Comparison of ENCODE assay signal across 7 cellular contexts in the genomic region with DNA sequence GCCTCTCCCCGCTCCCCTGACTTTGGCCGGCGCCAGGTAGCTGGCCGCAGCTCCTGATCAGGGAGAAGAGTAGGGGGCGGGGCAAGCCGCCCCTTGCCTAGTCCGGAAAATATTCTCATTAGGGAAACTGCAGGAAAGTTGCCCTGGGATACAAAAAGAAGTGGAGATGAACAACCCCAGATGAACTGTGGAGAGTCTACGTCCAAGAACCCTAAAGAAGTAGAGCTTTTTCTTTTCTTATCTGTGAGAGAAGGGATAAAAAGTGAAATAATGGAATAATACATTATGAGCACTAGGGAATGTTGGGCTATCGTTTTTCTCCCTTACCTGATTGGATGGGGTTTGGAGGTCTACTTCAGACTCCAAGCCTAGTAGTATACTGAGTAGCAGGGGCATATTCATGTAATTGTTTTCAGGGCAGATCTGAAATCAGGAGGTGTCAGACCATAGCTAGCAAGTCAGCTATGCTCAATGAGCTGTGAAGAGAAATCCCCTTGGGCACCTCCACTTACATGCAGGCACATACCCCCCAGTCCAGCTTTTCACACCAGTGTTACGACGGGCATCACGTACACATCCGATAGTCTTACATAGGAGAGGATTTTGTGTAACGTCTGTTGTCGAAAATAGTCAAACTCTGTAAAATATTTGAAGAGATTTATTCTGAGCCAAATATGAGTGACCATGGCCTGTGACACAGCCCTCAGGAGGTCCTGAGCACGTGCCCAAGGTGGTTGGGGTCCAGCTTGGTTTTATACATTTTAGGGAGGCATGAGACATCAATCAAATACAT. TPM values are rescaled to one million over a fixed set of nuclear protein-coding genes. Genes with fewer than 3 reads are reported as not detected.
DNase-seq lines count a peak whose midpoint lies in the region; ATAC-seq and TF ChIP-seq lines count a peak whose summit lies in the region.

No MANE protein-coding gene starts in this region.

- H3K9me3 ChIP-seq in HAP-1 (no peaks in the 10 kb centered on the region), Panc1 (ENCODE audit: control insufficient read depth, insufficient read depth, low read depth, low read length) (no peaks in the 10 kb centered on the region)

- H3K36me3 ChIP-seq in HAP-1 (replicated peaks), result no peaks in the 10 kb centered on the region
- H3K36me3 ChIP-seq in Panc1 (ENCODE audit: control insufficient read depth, insufficient read depth, low read length), result peaks cover 5% of the 10 kb centered on the region; the same call in 1 of the 2 replicates

- intact Hi-C loops in Panc1 (cut with micrococcal nuclease; ENCODE audit: unreplicated experiment), result loop anchor here (10.0 kb wide), 1 partner anchor 711 kb away; no protein-coding TSS in a partner anchor

- TF ChIP-seq CTCF in GM13977 (IDR thresholded peaks at IDR 0.05; ENCODE audit: extremely low read depth, insufficient read depth, missing control alignments) (no peak), Panc1 (IDR thresholded peaks at IDR 0.05) (no peak), fibroblast of villous mesenchyme (IDR thresholded peaks at IDR 0.05; ENCODE audit: insufficient read depth, low read depth, low read length) (no peak), retinal pigment epithelial cell (conservative IDR thresholded peaks at IDR 0.05; ENCODE audit: low read depth, low read length) (no peak)

- H3K4me1 ChIP-seq in HAP-1 (peaks cover 3% of the 10 kb centered on the region), Panc1 (ENCODE audit: control insufficient read depth, insufficient read depth, low read length) (no peaks in the 10 kb centered on the region; the same call in 1 of the 2 replicates)

- TSS peak; percentile 80 for BruUV-seq in Panc1 (replicated peaks; lab: Mats Ljungman, UMichigan)

- H3K4me3 ChIP-seq in HAP-1 (peak overlapping the region; percentile 72), Panc1 (ENCODE audit: low read depth in 2 of 2, low read length in 2 of 2) (peak overlapping the region; percentile 79 to 94), fibroblast of villous mesenchyme (ENCODE audit: low read depth, low read length) (peak overlapping the region; percentile 62), retinal pigment epithelial cell (ENCODE audit: low read length) (peak overlapping the region; percentile 62)

- no peak overlapping the region; the same call in 1 of the 2 replicates for H3K27ac ChIP-seq in Panc1 (ENCODE audit: low read length)

- in situ Hi-C loops in GM13977 (cut with MboI; ENCODE audit: low pct_unique_long_range_greater_than_20kb, low sequenced_read_pairs, unreplicated experiment) (loop anchor here (25.0 kb wide), 2 partner anchors 419 to 719 kb away; no protein-coding TSS in a partner anchor), HAP-1 (cut with MboI; ENCODE audit: low sequenced_read_pairs) (no loop called here), Panc1 (cut with HindIII; ENCODE audit: low pct_unique_long_range_greater_than_20kb, low sequenced_read_pairs) (no loop called here)

- CTCF ChIA-PET in Panc1 (lab: Charles Lee), result interaction anchor here (0.6 kb wide), 1 partner anchor 265 kb away, joined by 7 read pairs; no protein-coding TSS in a partner anchor

- H3K27me3 ChIP-seq in HAP-1 (ENCODE audit: low read depth) (no peaks in the 10 kb centered on the region), Panc1 (ENCODE audit: control insufficient read depth, insufficient read depth, low read length) (no peaks in the 10 kb centered on the region; the same call in 1 of the 2 replicates)

- POLR2A ChIA-PET in Panc1 (lab: Charles Lee), result interaction anchor here (0.5 kb wide), 1 partner anchor 82 kb away, joined by 9 read pairs; no protein-coding TSS in a partner anchor

- ATAC-seq in Panc1 (no peak), GM19324 (IDR thresholded peaks at IDR 0.05; ENCODE audit: low FRiP score, unreplicated experiment) (no peak)

- peak; percentile 56 for DNase-seq in GM13977 (ENCODE audit: low spot score)
- no peak for DNase-seq in HAP-1 (ENCODE audit: low spot score in 2 of 2)
- no peak for DNase-seq in Panc1 (ENCODE audit: low read depth, low spot score)
- peak; percentile 47 for DNase-seq in fibroblast of villous mesenchyme (ENCODE audit: low read depth)
- DNase-seq in retinal pigment epithelial cell (ENCODE audit: low read depth), result no peak
- DNase-seq in T-helper 9 cell, result no peak

RNA-seq across cellular contexts. Expression of gene DUSP10, which starts 1.7 kb away (rescaled TPM):
- total RNA-seq in Panc1 (2021; ENCODE audit: unreplicated experiment), result 1.4 TPM
- polyA plus RNA-seq in Panc1 (2012; ENCODE audit: insufficient read length), result 0.68 TPM
- 29.6 and 35.8 TPM in 2 replicates for total RNA-seq in fibroblast of villous mesenchyme

Comparison
In these comparisons a context has a peak if more than half of its experiments do, and no peak if none do; other contexts are left out.
1. DNase-seq: peak in GM13977 (single experiment) and fibroblast of villous mesenchyme (single experiment); none in HAP-1 (0 of 2), Panc1 (single experiment), retinal pigment epithelial cell (single experiment) and T-helper 9 cell (single experiment).
2. RNA of gene DUSP10, which starts 1.7 kb away (total RNA-seq): 29.6 to 35.8 TPM in fibroblast of villous mesenchyme; 1.4 TPM in Panc1 (single experiment); every median in the first group is over 10 times any median in the second.
3. Peak in every context shown above with its lines, with median percentiles within 50 percentile points of each other: H3K4me3 ChIP-seq.